Comparison of ENCODE assay signal across 1 cellular context in the genomic region with DNA sequence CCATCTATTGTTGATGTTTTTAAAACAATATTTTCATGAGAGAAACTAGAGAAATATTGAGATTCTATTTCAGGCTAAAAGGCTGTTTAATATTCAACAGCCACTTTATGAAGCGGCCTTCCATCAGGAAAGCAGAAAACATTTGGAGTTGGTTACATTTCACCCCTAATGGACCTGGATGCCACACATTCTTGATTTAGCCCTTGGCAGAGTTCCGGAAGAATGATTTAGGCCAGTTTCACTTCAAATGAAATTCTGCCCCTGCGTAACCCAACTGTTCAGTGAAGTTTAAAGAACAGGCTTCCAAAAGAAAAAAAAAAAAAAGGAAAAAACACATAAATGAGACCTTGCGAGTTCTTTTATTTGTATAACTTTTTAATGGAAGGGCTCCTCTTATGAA.
A peak's percentile ranks its signal among the peaks of the same experiment; 100 is the strongest.
TF ChIP-seq lines count a peak whose summit lies in the region.

No MANE protein-coding gene starts in this region.

TF ChIP-seq in SK-N-SH, 30 proteins besides CTCF, POLR2A, EP300 and RAD21 (continued from another document):
- TF ChIP-seq, protein P1, sequence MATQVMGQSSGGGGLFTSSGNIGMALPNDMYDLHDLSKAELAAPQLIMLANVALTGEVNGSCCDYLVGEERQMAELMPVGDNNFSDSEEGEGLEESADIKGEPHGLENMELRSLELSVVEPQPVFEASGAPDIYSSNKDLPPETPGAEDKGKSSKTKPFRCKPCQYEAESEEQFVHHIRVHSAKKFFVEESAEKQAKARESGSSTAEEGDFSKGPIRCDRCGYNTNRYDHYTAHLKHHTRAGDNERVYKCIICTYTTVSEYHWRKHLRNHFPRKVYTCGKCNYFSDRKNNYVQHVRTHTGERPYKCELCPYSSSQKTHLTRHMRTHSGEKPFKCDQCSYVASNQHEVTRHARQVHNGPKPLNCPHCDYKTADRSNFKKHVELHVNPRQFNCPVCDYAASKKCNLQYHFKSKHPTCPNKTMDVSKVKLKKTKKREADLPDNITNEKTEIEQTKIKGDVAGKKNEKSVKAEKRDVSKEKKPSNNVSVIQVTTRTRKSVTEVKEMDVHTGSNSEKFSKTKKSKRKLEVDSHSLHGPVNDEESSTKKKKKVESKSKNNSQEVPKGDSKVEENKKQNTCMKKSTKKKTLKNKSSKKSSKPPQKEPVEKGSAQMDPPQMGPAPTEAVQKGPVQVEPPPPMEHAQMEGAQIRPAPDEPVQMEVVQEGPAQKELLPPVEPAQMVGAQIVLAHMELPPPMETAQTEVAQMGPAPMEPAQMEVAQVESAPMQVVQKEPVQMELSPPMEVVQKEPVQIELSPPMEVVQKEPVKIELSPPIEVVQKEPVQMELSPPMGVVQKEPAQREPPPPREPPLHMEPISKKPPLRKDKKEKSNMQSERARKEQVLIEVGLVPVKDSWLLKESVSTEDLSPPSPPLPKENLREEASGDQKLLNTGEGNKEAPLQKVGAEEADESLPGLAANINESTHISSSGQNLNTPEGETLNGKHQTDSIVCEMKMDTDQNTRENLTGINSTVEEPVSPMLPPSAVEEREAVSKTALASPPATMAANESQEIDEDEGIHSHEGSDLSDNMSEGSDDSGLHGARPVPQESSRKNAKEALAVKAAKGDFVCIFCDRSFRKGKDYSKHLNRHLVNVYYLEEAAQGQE (IDR thresholded peaks at IDR 0.05; ENCODE audit: low read depth, low read length), result 0 out of 2 replicates have a peak, but pooled peaks have one; percentile 15
- no peak for TF ChIP-seq FOXJ3 (CRISPR knock-in tag; IDR thresholded peaks at IDR 0.05)
- no peak for TF ChIP-seq GATA2 (CRISPR knock-in tag; IDR thresholded peaks at IDR 0.05)
- TF ChIP-seq JUND (IDR thresholded peaks at IDR 0.05), result no peak
- no peak for TF ChIP-seq MXI1 (IDR thresholded peaks at IDR 0.05; ENCODE audit: low read depth, low read length)
- peak; percentile 56; the same call in 1 of the 2 replicates for TF ChIP-seq NFIC (IDR thresholded peaks at IDR 0.05; ENCODE audit: borderline replicate concordance)
- TF ChIP-seq MEF2A (IDR thresholded peaks at IDR 0.05; ENCODE audit: borderline replicate concordance, low read depth), result no peak; the same call in 1 of the 2 replicates
- TF ChIP-seq, protein P2, sequence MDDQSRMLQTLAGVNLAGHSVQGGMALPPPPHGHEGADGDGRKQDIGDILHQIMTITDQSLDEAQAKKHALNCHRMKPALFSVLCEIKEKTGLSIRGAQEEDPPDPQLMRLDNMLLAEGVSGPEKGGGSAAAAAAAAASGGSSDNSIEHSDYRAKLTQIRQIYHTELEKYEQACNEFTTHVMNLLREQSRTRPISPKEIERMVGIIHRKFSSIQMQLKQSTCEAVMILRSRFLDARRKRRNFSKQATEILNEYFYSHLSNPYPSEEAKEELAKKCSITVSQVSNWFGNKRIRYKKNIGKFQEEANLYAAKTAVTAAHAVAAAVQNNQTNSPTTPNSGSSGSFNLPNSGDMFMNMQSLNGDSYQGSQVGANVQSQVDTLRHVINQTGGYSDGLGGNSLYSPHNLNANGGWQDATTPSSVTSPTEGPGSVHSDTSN (IDR thresholded peaks at IDR 0.05), result peak; percentile 61
- no peak for TF ChIP-seq FOSL2 (IDR thresholded peaks at IDR 0.05; ENCODE audit: borderline replicate concordance, low read depth)
- no peak for TF ChIP-seq NRF1 (IDR thresholded peaks at IDR 0.05; ENCODE audit: low read depth, low read length)
- TF ChIP-seq FOXM1 (IDR thresholded peaks at IDR 0.05; ENCODE audit: low read depth), result no peak
- TF ChIP-seq, protein P3, sequence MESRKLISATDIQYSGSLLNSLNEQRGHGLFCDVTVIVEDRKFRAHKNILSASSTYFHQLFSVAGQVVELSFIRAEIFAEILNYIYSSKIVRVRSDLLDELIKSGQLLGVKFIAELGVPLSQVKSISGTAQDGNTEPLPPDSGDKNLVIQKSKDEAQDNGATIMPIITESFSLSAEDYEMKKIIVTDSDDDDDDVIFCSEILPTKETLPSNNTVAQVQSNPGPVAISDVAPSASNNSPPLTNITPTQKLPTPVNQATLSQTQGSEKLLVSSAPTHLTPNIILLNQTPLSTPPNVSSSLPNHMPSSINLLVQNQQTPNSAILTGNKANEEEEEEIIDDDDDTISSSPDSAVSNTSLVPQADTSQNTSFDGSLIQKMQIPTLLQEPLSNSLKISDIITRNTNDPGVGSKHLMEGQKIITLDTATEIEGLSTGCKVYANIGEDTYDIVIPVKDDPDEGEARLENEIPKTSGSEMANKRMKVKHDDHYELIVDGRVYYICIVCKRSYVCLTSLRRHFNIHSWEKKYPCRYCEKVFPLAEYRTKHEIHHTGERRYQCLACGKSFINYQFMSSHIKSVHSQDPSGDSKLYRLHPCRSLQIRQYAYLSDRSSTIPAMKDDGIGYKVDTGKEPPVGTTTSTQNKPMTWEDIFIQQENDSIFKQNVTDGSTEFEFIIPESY (IDR thresholded peaks at IDR 0.05; ENCODE audit: borderline replicate concordance, low read depth), result no peak
- no peak; the same call in 1 of the 2 replicates for TF ChIP-seq RXRA (IDR thresholded peaks at IDR 0.05; ENCODE audit: borderline replicate concordance, low read depth)
- peak; percentile 85 for TF ChIP-seq TCF12 (IDR thresholded peaks at IDR 0.05)
- TF ChIP-seq RCOR1 (IDR thresholded peaks at IDR 0.05; ENCODE audit: low read length), result no peak
